In genomic region chr3:135885885-135886284, GRCh38 we compare ENCODE assay signal across 29 cellular contexts.
"Had no signal": no experiment of that assay in that cellular context is flagged by ENCODE, and none has a peak within 500 bp of the region (broad histone marks: within the 10 kb centered on the region; RNA-seq: fewer than 3 reads in every experiment).

No MANE protein-coding gene starts in this region.

- DNase-seq: naive thymus-derived CD8-positive, alpha-beta T cell; nephron progenitor cell; nucleus accumbens; pancreas; right cardiac atrium; right lobe of liver; sigmoid colon; spleen; stimulated activated CD4-positive, alpha-beta T cell treated with anti-CD3 and anti-CD28 coated beads, Interleukin-12 subunit alpha, Interleukin-12 subunit beta, amount 100 ng/mL, for 4 hours; stimulated activated CD4-positive, alpha-beta T cell treated with anti-CD3 and anti-CD28 coated beads, Interleukin-1b, Interleukin-23, amount 100 ng/mL, for 48 hours; stimulated activated CD4-positive, alpha-beta T cell treated with anti-CD3 and anti-CD28 coated beads, Interleukin-4, amount 100 ng/mL, for 1 hour; stimulated activated CD4-positive, alpha-beta T cell treated with anti-CD3 and anti-CD28 coated beads, Interleukin-4, amount 100 ng/mL, for 4 hours; stimulated activated CD8-positive, alpha-beta memory T cell treated with anti-CD3 and anti-CD28 coated beads, Interleukin-4, amount 100 ng/mL, for 48 hours; stimulated activated naive CD4-positive, alpha-beta T cell; stimulated activated naive CD8-positive, alpha-beta T cell treated with anti-CD3 and anti-CD28 coated beads, Interleukin-15, amount 100 ng/mL, for 72 hours; stimulated activated naive CD8-positive, alpha-beta T cell treated with anti-CD3 and anti-CD28 coated beads, Interleukin-15, Interleukin-2, amounts not matched to agents 100 U/mL and 50 U/mL, for 24 hours; substantia nigra; tibial artery; transverse colon; upper lobe of right lung; uterus had no signal

- H3K36me3 ChIP-seq: neutrophil, pancreas, prostate gland, right lobe of liver, sigmoid colon, spleen, suprapubic skin, tibial artery, transverse colon, upper lobe of right lung, uterus had no signal

- H3K4me3 ChIP-seq: pancreas, prostate gland, right lobe of liver, sigmoid colon, skin epidermis, smooth muscle cell, spleen, suprapubic skin, testis, tibial artery, transverse colon, upper lobe of right lung, uterus had no signal

- H3K9me3 ChIP-seq: neutrophil, pancreas, prostate gland, right lobe of liver, sigmoid colon, spleen, suprapubic skin, testis, tibial artery, transverse colon, upper lobe of right lung, uterus had no signal

- H3K27me3 ChIP-seq: neutrophil, pancreas, right lobe of liver, sigmoid colon, spleen, suprapubic skin, testis, tibial artery, transverse colon, upper lobe of right lung, uterus had no signal

- H3K27ac ChIP-seq: neutrophil, pancreas, prostate gland, right lobe of liver, sigmoid colon, skin epidermis, spleen, suprapubic skin, tibial artery, transverse colon, upper lobe of right lung, uterus had no signal

- ATAC-seq: naive thymus-derived CD8-positive, alpha-beta T cell; natural killer cell treated with Interleukin-12 subunit alpha and Interleukin-12 subunit beta and Interleukin-15 and Interleukin-18, amount 100 ng/mL, for 72 hours; pancreas; right cardiac atrium; right lobe of liver; stimulated activated memory B cell treated with anti-CD40 and anti-IgM and Interleukin-4, amounts not matched to agents 10 μg/mL and 1 μg/mL and 100 μg/mL, for 72 hours; stimulated activated naive CD8-positive, alpha-beta T cell treated with anti-CD3 and anti-CD28 coated beads, Interleukin-15, amount 100 ng/mL, for 72 hours; stimulated activated naive CD8-positive, alpha-beta T cell treated with anti-CD3 and anti-CD28 coated beads, Interleukin-15, Interleukin-2, amounts not matched to agents 100 U/mL and 50 U/mL, for 24 hours; upper lobe of right lung had no signal

- H3K4me1 ChIP-seq: pancreas, prostate gland, right lobe of liver, sigmoid colon, spleen, suprapubic skin, tibial artery, transverse colon, upper lobe of right lung, uterus had no signal
